Comparison of ENCODE assay signal across 20 cellular contexts in genomic region chr20:740162-740561, GRCh38. TPM values are rescaled to one million over a fixed set of nuclear protein-coding genes. Genes with fewer than 3 reads are reported as not detected.
DNase-seq lines count a peak whose midpoint lies in the region; ATAC-seq and TF ChIP-seq lines count a peak whose summit lies in the region.
"Had no signal": no experiment of that assay in that cellular context is flagged by ENCODE, and none has a peak within 500 bp of the region (broad histone marks: within the 10 kb centered on the region; RNA-seq: fewer than 3 reads in every experiment).

No MANE protein-coding gene starts in this region.

- no peak overlapping the region for H3K4me3 Mint-ChIP-seq in type B pancreatic cell
- H3K4me3 Mint-ChIP-seq: CD4-positive, alpha-beta memory T cell; IgD-negative memory B cell had no signal

- peak overlapping the region; percentile 29 for H3K27ac Mint-ChIP-seq in type B pancreatic cell
- H3K27ac Mint-ChIP-seq: CD4-positive, alpha-beta memory T cell; IgD-negative memory B cell had no signal

- peak; percentile 87 for ATAC-seq in esophagus mucosa

- H3K36me3 Mint-ChIP-seq in type B pancreatic cell: no peaks in the 10 kb centered on the region
- H3K36me3 Mint-ChIP-seq: CD4-positive, alpha-beta memory T cell had no signal

- peak overlapping the region; percentile 50 for H3K27ac ChIP-seq in C4-2B
- peak overlapping the region; percentile 85 for H3K27ac ChIP-seq in VCaP
- H3K27ac ChIP-seq: BLaER1 treated with 17β-estradiol and CSF1 and Interleukin-3, amounts not matched to agents 10 nM and 100 nM had no signal

- peaks cover 11% of the 10 kb centered on the region for H3K27me3 Mint-ChIP-seq in type B pancreatic cell

- peaks cover under 1% of the 10 kb centered on the region for H3K9me3 Mint-ChIP-seq in type B pancreatic cell

- peaks cover 14% of the 10 kb centered on the region for H3K4me1 Mint-ChIP-seq in type B pancreatic cell (ENCODE audit: unreplicated experiment)
- H3K4me1 Mint-ChIP-seq: CD4-positive, alpha-beta memory T cell had no signal

- no peak for TF ChIP-seq CTCF in C4-2B (conservative IDR thresholded peaks at IDR 0.05)
- TF ChIP-seq CTCF in VCaP (conservative IDR thresholded peaks at IDR 0.05): no peak
- no peak for TF ChIP-seq CTCF in type B pancreatic cell (conservative IDR thresholded peaks at IDR 0.05)

- DNase-seq in type B pancreatic cell (ENCODE audit: extremely low spot score, unreplicated experiment): no peak
- DNase-seq in ecto neural progenitor cell (ENCODE audit: low spot score): no peak
- DNase-seq in SKM-1 (lab: John Stamatoyannopoulos, UW; ENCODE audit: unreplicated experiment): no peak
- DNase-seq in NCI-H82 treated with DMSO at 0.1 percent for 48 hours (lab: John Stamatoyannopoulos, UW; ENCODE audit: unreplicated experiment): no peak
- DNase-seq: AML-193; CD4-positive, alpha-beta memory T cell; DMS 273 treated with DMSO at 0.1 percent for 48 hours; DND-41; NCI-H1048; NCI-H1417; NCI-H1694; NCI-H2029 treated with DMSO at 0.1 percent for 48 hours; NCI-H446 treated with DMSO at 0.1 percent for 48 hours; SK-N-SH had no signal

RNA-seq across cellular contexts. Expression of gene SLC52A3, which starts 28.1 kb away (rescaled TPM):
- total RNA-seq in esophagus mucosa (6.7 TPM), type B pancreatic cell (ENCODE audit: low replicate concordance) (1.3 and 2.1 TPM in 2 replicates)
- total RNA-seq: CD4-positive, alpha-beta memory T cell; OCI-LY7 had no signal
